ENCODE assay signal across 1 cellular context in the genomic region with DNA sequence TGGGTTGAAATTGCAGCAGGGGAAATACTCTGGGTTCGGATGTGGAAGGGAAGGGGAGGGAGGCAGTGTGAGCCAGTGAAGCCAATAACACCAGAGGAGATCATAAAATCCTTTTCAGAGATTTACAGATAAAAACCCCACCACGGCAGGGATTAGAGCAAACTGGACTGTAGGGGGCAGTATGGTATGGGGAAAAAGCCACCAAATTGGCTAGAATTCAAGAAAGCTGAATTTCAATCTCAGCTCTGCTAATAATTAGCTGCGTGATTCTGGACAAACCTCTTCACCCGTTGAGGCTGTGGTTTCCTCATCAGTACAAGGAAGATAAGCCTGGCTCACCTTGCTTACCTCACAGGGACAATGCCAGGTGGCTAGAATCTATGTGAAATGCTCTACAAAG.
TF ChIP-seq lines count a peak whose summit lies in the region.

No MANE protein-coding gene starts in this region.

TF ChIP-seq in GM23338, 12 proteins besides CTCF, POLR2A, EP300 and RAD21:
- TF ChIP-seq, protein P1, sequence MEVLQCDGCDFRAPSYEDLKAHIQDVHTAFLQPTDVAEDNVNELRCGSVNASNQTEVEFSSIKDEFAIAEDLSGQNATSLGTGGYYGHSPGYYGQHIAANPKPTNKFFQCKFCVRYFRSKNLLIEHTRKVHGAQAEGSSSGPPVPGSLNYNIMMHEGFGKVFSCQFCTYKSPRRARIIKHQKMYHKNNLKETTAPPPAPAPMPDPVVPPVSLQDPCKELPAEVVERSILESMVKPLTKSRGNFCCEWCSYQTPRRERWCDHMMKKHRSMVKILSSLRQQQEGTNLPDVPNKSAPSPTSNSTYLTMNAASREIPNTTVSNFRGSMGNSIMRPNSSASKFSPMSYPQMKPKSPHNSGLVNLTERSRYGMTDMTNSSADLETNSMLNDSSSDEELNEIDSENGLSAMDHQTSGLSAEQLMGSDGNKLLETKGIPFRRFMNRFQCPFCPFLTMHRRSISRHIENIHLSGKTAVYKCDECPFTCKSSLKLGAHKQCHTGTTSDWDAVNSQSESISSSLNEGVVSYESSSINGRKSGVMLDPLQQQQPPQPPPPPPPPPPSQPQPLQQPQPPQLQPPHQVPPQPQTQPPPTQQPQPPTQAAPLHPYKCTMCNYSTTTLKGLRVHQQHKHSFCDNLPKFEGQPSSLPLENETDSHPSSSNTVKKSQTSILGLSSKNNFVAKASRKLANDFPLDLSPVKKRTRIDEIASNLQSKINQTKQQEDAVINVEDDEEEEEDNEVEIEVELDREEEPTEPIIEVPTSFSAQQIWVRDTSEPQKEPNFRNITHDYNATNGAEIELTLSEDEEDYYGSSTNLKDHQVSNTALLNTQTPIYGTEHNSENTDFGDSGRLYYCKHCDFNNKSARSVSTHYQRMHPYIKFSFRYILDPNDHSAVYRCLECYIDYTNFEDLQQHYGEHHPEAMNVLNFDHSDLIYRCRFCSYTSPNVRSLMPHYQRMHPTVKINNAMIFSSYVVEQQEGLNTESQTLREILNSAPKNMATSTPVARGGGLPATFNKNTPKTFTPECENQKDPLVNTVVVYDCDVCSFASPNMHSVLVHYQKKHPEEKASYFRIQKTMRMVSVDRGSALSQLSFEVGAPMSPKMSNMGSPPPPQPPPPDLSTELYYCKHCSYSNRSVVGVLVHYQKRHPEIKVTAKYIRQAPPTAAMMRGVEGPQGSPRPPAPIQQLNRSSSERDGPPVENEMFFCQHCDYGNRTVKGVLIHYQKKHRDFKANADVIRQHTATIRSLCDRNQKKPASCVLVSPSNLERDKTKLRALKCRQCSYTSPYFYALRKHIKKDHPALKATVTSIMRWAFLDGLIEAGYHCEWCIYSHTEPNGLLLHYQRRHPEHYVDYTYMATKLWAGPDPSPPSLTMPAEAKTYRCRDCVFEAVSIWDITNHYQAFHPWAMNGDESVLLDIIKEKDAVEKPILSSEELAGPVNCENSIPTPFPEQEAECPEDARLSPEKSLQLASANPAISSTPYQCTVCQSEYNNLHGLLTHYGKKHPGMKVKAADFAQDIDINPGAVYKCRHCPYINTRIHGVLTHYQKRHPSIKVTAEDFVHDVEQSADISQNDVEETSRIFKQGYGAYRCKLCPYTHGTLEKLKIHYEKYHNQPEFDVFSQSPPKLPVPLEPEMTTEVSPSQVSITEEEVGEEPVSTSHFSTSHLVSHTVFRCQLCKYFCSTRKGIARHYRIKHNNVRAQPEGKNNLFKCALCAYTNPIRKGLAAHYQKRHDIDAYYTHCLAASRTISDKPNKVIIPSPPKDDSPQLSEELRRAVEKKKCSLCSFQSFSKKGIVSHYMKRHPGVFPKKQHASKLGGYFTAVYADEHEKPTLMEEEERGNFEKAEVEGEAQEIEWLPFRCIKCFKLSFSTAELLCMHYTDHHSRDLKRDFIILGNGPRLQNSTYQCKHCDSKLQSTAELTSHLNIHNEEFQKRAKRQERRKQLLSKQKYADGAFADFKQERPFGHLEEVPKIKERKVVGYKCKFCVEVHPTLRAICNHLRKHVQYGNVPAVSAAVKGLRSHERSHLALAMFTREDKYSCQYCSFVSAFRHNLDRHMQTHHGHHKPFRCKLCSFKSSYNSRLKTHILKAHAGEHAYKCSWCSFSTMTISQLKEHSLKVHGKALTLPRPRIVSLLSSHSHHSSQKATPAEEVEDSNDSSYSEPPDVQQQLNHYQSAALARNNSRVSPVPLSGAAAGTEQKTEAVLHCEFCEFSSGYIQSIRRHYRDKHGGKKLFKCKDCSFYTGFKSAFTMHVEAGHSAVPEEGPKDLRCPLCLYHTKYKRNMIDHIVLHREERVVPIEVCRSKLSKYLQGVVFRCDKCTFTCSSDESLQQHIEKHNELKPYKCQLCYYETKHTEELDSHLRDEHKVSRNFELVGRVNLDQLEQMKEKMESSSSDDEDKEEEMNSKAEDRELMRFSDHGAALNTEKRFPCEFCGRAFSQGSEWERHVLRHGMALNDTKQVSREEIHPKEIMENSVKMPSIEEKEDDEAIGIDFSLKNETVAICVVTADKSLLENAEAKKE (CRISPR knock-in tag; IDR thresholded peaks at IDR 0.05) = no peak
- TF ChIP-seq STAT1 (IDR thresholded peaks at IDR 0.05; ENCODE audit: unreplicated experiment) = no peak
- TF ChIP-seq CREB1 (CRISPR knock-in tag; IDR thresholded peaks at IDR 0.05; ENCODE audit: low read depth) = no peak
- no peak for TF ChIP-seq ZNF331 (CRISPR knock-in tag; IDR thresholded peaks at IDR 0.05; ENCODE audit: low read depth)
- no peak for TF ChIP-seq EZH2phosphoT487 (IDR thresholded peaks at IDR 0.05; ENCODE audit: unreplicated experiment)
- no peak for TF ChIP-seq JUNB (IDR thresholded peaks at IDR 0.05; ENCODE audit: unreplicated experiment)
- TF ChIP-seq, protein P2, sequence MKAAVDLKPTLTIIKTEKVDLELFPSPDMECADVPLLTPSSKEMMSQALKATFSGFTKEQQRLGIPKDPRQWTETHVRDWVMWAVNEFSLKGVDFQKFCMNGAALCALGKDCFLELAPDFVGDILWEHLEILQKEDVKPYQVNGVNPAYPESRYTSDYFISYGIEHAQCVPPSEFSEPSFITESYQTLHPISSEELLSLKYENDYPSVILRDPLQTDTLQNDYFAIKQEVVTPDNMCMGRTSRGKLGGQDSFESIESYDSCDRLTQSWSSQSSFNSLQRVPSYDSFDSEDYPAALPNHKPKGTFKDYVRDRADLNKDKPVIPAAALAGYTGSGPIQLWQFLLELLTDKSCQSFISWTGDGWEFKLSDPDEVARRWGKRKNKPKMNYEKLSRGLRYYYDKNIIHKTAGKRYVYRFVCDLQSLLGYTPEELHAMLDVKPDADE (IDR thresholded peaks at IDR 0.05) = no peak
- TF ChIP-seq, protein P3, sequence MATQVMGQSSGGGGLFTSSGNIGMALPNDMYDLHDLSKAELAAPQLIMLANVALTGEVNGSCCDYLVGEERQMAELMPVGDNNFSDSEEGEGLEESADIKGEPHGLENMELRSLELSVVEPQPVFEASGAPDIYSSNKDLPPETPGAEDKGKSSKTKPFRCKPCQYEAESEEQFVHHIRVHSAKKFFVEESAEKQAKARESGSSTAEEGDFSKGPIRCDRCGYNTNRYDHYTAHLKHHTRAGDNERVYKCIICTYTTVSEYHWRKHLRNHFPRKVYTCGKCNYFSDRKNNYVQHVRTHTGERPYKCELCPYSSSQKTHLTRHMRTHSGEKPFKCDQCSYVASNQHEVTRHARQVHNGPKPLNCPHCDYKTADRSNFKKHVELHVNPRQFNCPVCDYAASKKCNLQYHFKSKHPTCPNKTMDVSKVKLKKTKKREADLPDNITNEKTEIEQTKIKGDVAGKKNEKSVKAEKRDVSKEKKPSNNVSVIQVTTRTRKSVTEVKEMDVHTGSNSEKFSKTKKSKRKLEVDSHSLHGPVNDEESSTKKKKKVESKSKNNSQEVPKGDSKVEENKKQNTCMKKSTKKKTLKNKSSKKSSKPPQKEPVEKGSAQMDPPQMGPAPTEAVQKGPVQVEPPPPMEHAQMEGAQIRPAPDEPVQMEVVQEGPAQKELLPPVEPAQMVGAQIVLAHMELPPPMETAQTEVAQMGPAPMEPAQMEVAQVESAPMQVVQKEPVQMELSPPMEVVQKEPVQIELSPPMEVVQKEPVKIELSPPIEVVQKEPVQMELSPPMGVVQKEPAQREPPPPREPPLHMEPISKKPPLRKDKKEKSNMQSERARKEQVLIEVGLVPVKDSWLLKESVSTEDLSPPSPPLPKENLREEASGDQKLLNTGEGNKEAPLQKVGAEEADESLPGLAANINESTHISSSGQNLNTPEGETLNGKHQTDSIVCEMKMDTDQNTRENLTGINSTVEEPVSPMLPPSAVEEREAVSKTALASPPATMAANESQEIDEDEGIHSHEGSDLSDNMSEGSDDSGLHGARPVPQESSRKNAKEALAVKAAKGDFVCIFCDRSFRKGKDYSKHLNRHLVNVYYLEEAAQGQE (IDR thresholded peaks at IDR 0.05; ENCODE audit: unreplicated experiment) = no peak
- no peak for TF ChIP-seq ZNF114 (CRISPR knock-in tag; IDR thresholded peaks at IDR 0.05)
- TF ChIP-seq POLR2AphosphoS5 (IDR thresholded peaks at IDR 0.05; ENCODE audit: low read depth) = no peak
- no peak for TF ChIP-seq EZH2 (IDR thresholded peaks at IDR 0.05; ENCODE audit: low read depth, unreplicated experiment)
- TF ChIP-seq NANOG (IDR thresholded peaks at IDR 0.05; ENCODE audit: borderline replicate concordance) = no peak
